ENCODE assay signal across 8 cellular contexts in genomic region chr19:5036733-5037681, GRCh38.
A peak's percentile ranks its signal among the peaks of the same experiment; 100 is the strongest.
DNase-seq lines count a peak whose midpoint lies in the region; ATAC-seq and TF ChIP-seq lines count a peak whose summit lies in the region.
"Had no signal": no experiment of that assay in that cellular context is flagged by ENCODE, and none has a peak within 500 bp of the region (broad histone marks: within the 10 kb centered on the region; RNA-seq: fewer than 3 reads in every experiment).

No MANE protein-coding gene starts in this region.

- H3K36me3 Mint-ChIP-seq in MCF 10A (ENCODE audit: insufficient read depth, unreplicated experiment): peaks cover 37% of the 10 kb centered on the region

- POLR2A ChIA-PET in MCF 10A (lab: Yijun Ruan, JAX): no interaction called here

- H3K27ac Mint-ChIP-seq in MCF 10A (ENCODE audit: low read depth, unreplicated experiment): no peak overlapping the region
- H3K27ac Mint-ChIP-seq: activated naive CD4-positive, alpha-beta T cell treated with anti-CD3 and anti-CD28 coated beads for 36 hours had no signal

- TF ChIP-seq CTCF in MCF 10A (IDR thresholded peaks at IDR 0.05; ENCODE audit: unreplicated experiment): no peak

- CTCF ChIA-PET in MCF 10A (lab: Yijun Ruan, JAX): interaction anchor here (0.5 to 1.0 kb wide), 5 partner anchors 102 to 542 kb away, joined by 3 read pairs; no protein-coding TSS in a partner anchor

- ATAC-seq in GM18502 (IDR thresholded peaks at IDR 0.05; ENCODE audit: poor library complexity, unreplicated experiment): no peak

- DNase-seq in NCI-H2029 (lab: John Stamatoyannopoulos, UW) (peak; percentile 26), MCF 10A (ENCODE audit: unreplicated experiment) (peak; percentile 24), inferior parietal cortex (ENCODE audit: extremely low spot score) (peak; percentile 57), superior temporal gyrus (ENCODE audit: extremely low spot score) (peak; percentile 78), DMS53 treated with DMSO at 0.1 percent for 48 hours (lab: John Stamatoyannopoulos, UW; ENCODE audit: unreplicated experiment) (no peak)
- DNase-seq in stimulated activated CD4-positive, alpha-beta T cell treated with anti-CD3 and anti-CD28 coated beads, Interleukin-4, amount 100 ng/mL, for 24 hours: no peak
- DNase-seq: activated naive CD4-positive, alpha-beta T cell treated with anti-CD3 and anti-CD28 coated beads for 36 hours had no signal

- no TSS peak for BruUV-seq in MCF 10A (replicated peaks; lab: Mats Ljungman, UMichigan)

- H3K4me1 Mint-ChIP-seq in MCF 10A (ENCODE audit: insufficient read depth, unreplicated experiment): peaks cover 6% of the 10 kb centered on the region

- intact Hi-C loops in MCF 10A (cut with micrococcal nuclease): no loop called here

- no peaks in the 10 kb centered on the region for H3K27me3 Mint-ChIP-seq in MCF 10A (ENCODE audit: insufficient read depth, unreplicated experiment)

- no peak overlapping the region for H3K4me3 Mint-ChIP-seq in MCF 10A (ENCODE audit: unreplicated experiment)
- H3K4me3 Mint-ChIP-seq: activated naive CD4-positive, alpha-beta T cell treated with anti-CD3 and anti-CD28 coated beads for 36 hours had no signal

- H3K9me3 Mint-ChIP-seq in MCF 10A (ENCODE audit: unreplicated experiment): no peaks in the 10 kb centered on the region
- H3K9me3 Mint-ChIP-seq: activated naive CD4-positive, alpha-beta T cell treated with anti-CD3 and anti-CD28 coated beads for 36 hours had no signal

Comparison
In these comparisons a context has a peak if more than half of its experiments do, and no peak if none do; other contexts are left out.
1. DNase-seq: peak in NCI-H2029 (single experiment), MCF 10A (single experiment), inferior parietal cortex (single experiment) and superior temporal gyrus (single experiment); none in stimulated activated CD4-positive, alpha-beta T cell treated with anti-CD3 and anti-CD28 coated beads, Interleukin-4, amount 100 ng/mL, for 24 hours (single experiment) and DMS53 treated with DMSO at 0.1 percent for 48 hours (single experiment).